1 cellular context compared by ENCODE assay signal in genomic region chr14:102626530-102626929, GRCh38.
TF ChIP-seq lines count a peak whose summit lies in the region.

No MANE protein-coding gene starts in this region.

TF ChIP-seq in H1, 55 proteins besides CTCF, POLR2A, EP300 and RAD21:
- TF ChIP-seq KDM1A (IDR thresholded peaks at IDR 0.05; ENCODE audit: borderline replicate concordance, low read length): no peak
- no peak for TF ChIP-seq GTF2F1 (IDR thresholded peaks at IDR 0.05; ENCODE audit: borderline replicate concordance, low read depth, low read length)
- no peak for TF ChIP-seq TBP (IDR thresholded peaks at IDR 0.05; ENCODE audit: low read depth, low read length)
- no peak for TF ChIP-seq CHD2 (IDR thresholded peaks at IDR 0.05; ENCODE audit: low read length)
- no peak for TF ChIP-seq TAF1 (IDR thresholded peaks at IDR 0.05; ENCODE audit: low read depth, low read length)
- no peak for TF ChIP-seq YY1 (IDR thresholded peaks at IDR 0.05; ENCODE audit: low read depth, low read length)
- no peak for TF ChIP-seq SAP30 (IDR thresholded peaks at IDR 0.05; ENCODE audit: insufficient read depth, insufficient replicate concordance, low read length)
- TF ChIP-seq CTBP2 (IDR thresholded peaks at IDR 0.05; ENCODE audit: borderline replicate concordance, insufficient read depth, insufficient read length, low read length): no peak
- no peak for TF ChIP-seq CHD1 (IDR thresholded peaks at IDR 0.05; ENCODE audit: low read depth, low read length)
- TF ChIP-seq BRCA1 (IDR thresholded peaks at IDR 0.05; ENCODE audit: low read depth, low read length): no peak
- TF ChIP-seq CBX8 (IDR thresholded peaks at IDR 0.05; ENCODE audit: borderline replicate concordance, low read depth, low read length): no peak
- no peak for TF ChIP-seq FOSL1 (IDR thresholded peaks at IDR 0.05; ENCODE audit: insufficient read depth, low read depth, low read length)
- TF ChIP-seq GABPA (IDR thresholded peaks at IDR 0.05; ENCODE audit: borderline replicate concordance, insufficient read depth, low read length): no peak
